ENCODE assay signal across 34 cellular contexts in the genomic region with DNA sequence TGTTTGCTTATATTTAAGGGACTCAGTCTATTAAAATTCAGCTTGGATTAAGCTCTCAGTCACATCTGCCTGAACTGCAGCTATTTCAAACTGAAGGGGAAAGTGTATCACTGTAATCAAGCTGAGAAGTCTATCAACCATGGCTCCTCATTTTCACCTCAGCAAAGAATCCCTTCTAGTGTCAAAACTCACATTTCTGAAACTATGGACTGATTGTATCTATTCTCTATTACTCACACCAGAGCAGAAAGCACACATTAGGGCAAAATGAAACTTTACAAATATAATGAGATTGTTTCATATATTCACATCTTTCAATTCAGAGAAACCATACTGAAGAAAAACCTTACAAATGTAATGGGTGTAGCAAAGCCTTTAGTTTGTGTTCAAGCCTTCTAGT. TPM values are rescaled to one million over a fixed set of nuclear protein-coding genes. Genes with fewer than 3 reads are reported as not detected.
"Had no signal": no experiment of that assay in that cellular context is flagged by ENCODE, and none has a peak within 500 bp of the region (broad histone marks: within the 10 kb centered on the region; RNA-seq: fewer than 3 reads in every experiment).

No MANE protein-coding gene starts in this region.

- H3K36me3 ChIP-seq: heart left ventricle, uterus had no signal

- H3K4me3 ChIP-seq: heart left ventricle, psoas muscle, SK-N-MC, smooth muscle cell, uterus had no signal

- H3K27me3 ChIP-seq: heart left ventricle, uterus had no signal

- ATAC-seq: esophagus mucosa; heart left ventricle; left colon; psoas muscle; stimulated activated memory B cell treated with anti-CD40 and anti-IgM and Interleukin-4, amounts not matched to agents 10 μg/mL and 1 μg/mL and 100 μg/mL, for 72 hours; stimulated activated naive CD8-positive, alpha-beta T cell treated with anti-CD3 and anti-CD28 coated beads, Interleukin-15, amount 100 ng/mL, for 72 hours; WTC11 had no signal

- H3K27me3 Mint-ChIP-seq: activated CD4-positive, alpha-beta memory T cell treated with anti-CD3 and anti-CD28 coated beads, Interleukin-2, amount 10 ng/mL, durations not matched to agents 7 days and 5 days; naive B cell; stimulated activated memory B cell treated with anti-CD40 and anti-IgM and Interleukin-4, amounts not matched to agents 10 μg/mL and 1 μg/mL and 100 μg/mL, for 72 hours; stimulated activated naive CD8-positive, alpha-beta T cell treated with anti-CD3 and anti-CD28 coated beads, Interleukin-15, amount 100 ng/mL, for 72 hours; type B pancreatic cell had no signal

- H3K4me1 Mint-ChIP-seq: immature natural killer cell; mesothelial cell of epicardium; naive B cell; neural crest cell; stimulated activated memory B cell treated with anti-CD40 and anti-IgM and Interleukin-4, amounts not matched to agents 10 μg/mL and 1 μg/mL and 100 μg/mL, for 72 hours; WTC11 had no signal

- H3K4me1 ChIP-seq: heart left ventricle, parathyroid adenoma, psoas muscle, uterus had no signal

- H3K27ac Mint-ChIP-seq: activated CD4-positive, alpha-beta memory T cell treated with anti-CD3 and anti-CD28 coated beads, Interleukin-2, amount 10 ng/mL, durations not matched to agents 7 days and 5 days; endodermal cell; immature natural killer cell; mesothelial cell of epicardium; naive B cell; stimulated activated memory B cell treated with anti-CD40 and anti-IgM and Interleukin-4, amounts not matched to agents 10 μg/mL and 1 μg/mL and 100 μg/mL, for 72 hours; stimulated activated naive CD8-positive, alpha-beta T cell treated with anti-CD3 and anti-CD28 coated beads, Interleukin-15, amount 100 ng/mL, for 72 hours; T-helper 1 cell treated with Interleukin-12 subunit alpha and Interleukin-12 subunit beta and Interleukin-4 antibody, amounts not matched to agents 30 μg/mL and 1 μg/mL, for 36 hours; type B pancreatic cell; WTC11 had no signal

- DNase-seq: activated CD4-positive, alpha-beta memory T cell treated with anti-CD3 and anti-CD28 coated beads, Interleukin-2, amount 10 ng/mL, durations not matched to agents 7 days and 5 days; activated CD4-positive, alpha-beta T cell treated with anti-CD3 and anti-CD28 coated beads for 4 hours; activated CD8-positive, alpha-beta memory T cell treated with anti-CD3 and anti-CD28 coated beads, Interleukin-2, amount 50 U/mL, for 48 hours; amygdala; caudate nucleus; endodermal cell; foreskin fibroblast; heart left ventricle; hypothalamus; immature natural killer cell; kidney; left colon; mammary epithelial cell; naive B cell; nucleus accumbens; psoas muscle; stimulated activated CD4-positive, alpha-beta T cell treated with anti-CD3 and anti-CD28 coated beads, Interleukin-1b, Interleukin-23, amount 100 ng/mL, for 48 hours; stimulated activated CD4-positive, alpha-beta T cell treated with anti-CD3 and anti-CD28 coated beads, Interleukin-4, amount 100 ng/mL, for 4 hours; stimulated activated CD8-positive, alpha-beta memory T cell treated with anti-CD3 and anti-CD28 coated beads, Interleukin-4, amount 100 ng/mL, for 48 hours; stimulated activated naive CD8-positive, alpha-beta T cell treated with anti-CD3 and anti-CD28 coated beads, Interleukin-15, amount 100 ng/mL, for 72 hours; substantia nigra; uterus had no signal

- H3K4me3 Mint-ChIP-seq: activated CD4-positive, alpha-beta memory T cell treated with anti-CD3 and anti-CD28 coated beads, Interleukin-2, amount 10 ng/mL, durations not matched to agents 7 days and 5 days; endodermal cell; immature natural killer cell; mesothelial cell of epicardium; naive B cell; neural crest cell; stimulated activated memory B cell treated with anti-CD40 and anti-IgM and Interleukin-4, amounts not matched to agents 10 μg/mL and 1 μg/mL and 100 μg/mL, for 72 hours; stimulated activated naive CD8-positive, alpha-beta T cell treated with anti-CD3 and anti-CD28 coated beads, Interleukin-15, amount 100 ng/mL, for 72 hours; T-helper 1 cell treated with Interleukin-12 subunit alpha and Interleukin-12 subunit beta and Interleukin-4 antibody, amounts not matched to agents 30 μg/mL and 1 μg/mL, for 36 hours; type B pancreatic cell; WTC11 had no signal

- H3K9me3 ChIP-seq: uterus had no signal

- H3K9me3 Mint-ChIP-seq: immature natural killer cell; stimulated activated memory B cell treated with anti-CD40 and anti-IgM and Interleukin-4, amounts not matched to agents 10 μg/mL and 1 μg/mL and 100 μg/mL, for 72 hours; type B pancreatic cell had no signal

- H3K36me3 Mint-ChIP-seq: immature natural killer cell; mesothelial cell of epicardium; naive B cell; stimulated activated memory B cell treated with anti-CD40 and anti-IgM and Interleukin-4, amounts not matched to agents 10 μg/mL and 1 μg/mL and 100 μg/mL, for 72 hours; type B pancreatic cell; WTC11 had no signal

RNA-seq across cellular contexts. Expression of a gene that starts 14.6 kb away (rescaled TPM):
- total RNA-seq: activated CD4-positive, alpha-beta memory T cell treated with anti-CD3 and anti-CD28 coated beads, Interleukin-2, amount 10 ng/mL, durations not matched to agents 7 days and 5 days; chondrocyte; endodermal cell; esophagus mucosa; heart left ventricle; kidney; left colon; liver; mammary epithelial cell; mesothelial cell of epicardium; neural crest cell; psoas muscle; smooth muscle cell; uterus; WTC11 had no signal
